Comparison of ENCODE assay signal across 13 cellular contexts in the genomic region with DNA sequence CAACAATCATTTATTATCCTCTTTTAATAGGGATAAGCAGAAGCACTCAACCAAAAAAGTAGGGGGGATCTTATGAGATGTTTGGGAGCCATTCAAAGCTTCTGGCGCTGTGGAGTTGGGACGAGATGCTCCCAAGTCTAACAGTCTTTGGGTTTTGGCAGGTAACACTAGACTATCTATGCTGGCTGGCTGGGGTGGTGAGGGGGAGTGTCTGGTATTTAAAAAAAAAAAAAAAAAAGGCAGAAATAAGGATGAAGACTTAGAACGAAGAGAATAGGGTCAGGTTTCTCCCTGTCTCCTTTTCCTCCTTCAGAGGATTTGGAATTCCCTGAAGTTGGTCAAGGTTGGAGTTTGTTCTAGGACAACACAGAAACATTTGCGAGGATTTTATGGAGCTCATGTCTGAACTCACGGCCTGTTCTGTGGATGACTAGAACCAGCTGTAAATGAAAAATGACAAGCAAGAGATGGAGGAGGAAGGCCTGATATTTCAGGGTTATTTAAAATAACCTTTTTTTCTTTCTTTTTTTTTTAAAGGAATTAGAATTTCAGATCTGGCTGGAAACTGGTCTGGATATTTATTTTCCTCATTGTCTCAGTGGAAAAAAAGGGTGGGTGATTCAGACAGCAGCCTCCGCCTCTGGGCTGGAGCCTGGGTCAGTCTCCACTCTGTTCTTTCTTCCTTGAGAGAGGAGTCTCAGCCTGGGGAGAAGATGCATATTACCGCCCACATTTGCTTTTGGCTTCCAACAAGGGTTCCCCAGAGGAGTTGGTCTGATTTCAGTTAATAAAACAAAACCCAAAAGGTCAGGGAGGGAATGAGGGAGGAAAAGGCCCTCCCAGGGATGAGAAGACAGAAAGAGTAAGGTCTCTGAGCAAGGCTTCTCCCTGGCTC.
DNase-seq lines count a peak whose midpoint lies in the region; ATAC-seq and TF ChIP-seq lines count a peak whose summit lies in the region.
"Had no signal": no experiment of that assay in that cellular context is flagged by ENCODE, and none has a peak within 500 bp of the region (broad histone marks: within the 10 kb centered on the region; RNA-seq: fewer than 3 reads in every experiment).

No MANE protein-coding gene starts in this region.

- H3K4me3 ChIP-seq in cardiac fibroblast (replicated peaks in 1 of 2; ENCODE audit: low read depth in 2 of 2, low read length in 2 of 2) (no peak overlapping the region), heart right ventricle (no peak overlapping the region), parathyroid adenoma (ENCODE audit: low read depth, low read length) (no peak overlapping the region), urinary bladder (ENCODE audit: low read depth, low read length) (no peak overlapping the region)

- DNase-seq in cardiac fibroblast (ENCODE audit: low read depth in 2 of 2): peak; percentile 49 to 77
- DNase-seq in heart right ventricle: peak; percentile 29 to 58
- DNase-seq in NK-92 (lab: John Stamatoyannopoulos, UW; ENCODE audit: unreplicated experiment): no peak
- no peak for DNase-seq in activated CD4-positive, CD25-positive, alpha-beta regulatory T cell (lab: John Stamatoyannopoulos, UW)
- DNase-seq: activated B cell treated with CpG ODN at 0.5 μM for 24 hours, glutamatergic neuron, midbrain, NCI-H1417 treated with DMSO at 0.1 percent for 48 hours, NCI-H774 had no signal

- peaks cover 0 to 20% (median 7%) of the 10 kb centered on the region in 11 donors for H3K9me3 ChIP-seq in heart right ventricle
- H3K9me3 ChIP-seq in parathyroid adenoma (ENCODE audit: control insufficient read depth, low read length): no peaks in the 10 kb centered on the region

- no peak overlapping the region for H3K9ac ChIP-seq in parathyroid adenoma

- H3K36me3 ChIP-seq in heart right ventricle (peaks cover 0 to 30% (median 0%) of the 10 kb centered on the region in 9 donors), parathyroid adenoma (ENCODE audit: control insufficient read depth, insufficient read depth, low read length) (no peaks in the 10 kb centered on the region), urinary bladder (ENCODE audit: insufficient read depth) (no peaks in the 10 kb centered on the region)

- peak; percentile 90 to 96 (median 92) for ATAC-seq in heart right ventricle
- ATAC-seq in GM21390 (IDR thresholded peaks at IDR 0.05; ENCODE audit: unreplicated experiment): no peak
- ATAC-seq in HG03521 (IDR thresholded peaks at IDR 0.05; ENCODE audit: unreplicated experiment): no peak

- H3K79me2 ChIP-seq in parathyroid adenoma: no peaks in the 10 kb centered on the region

- peak overlapping the region in 9 of 10 donors; percentile 43 to 79 (median 68) for H3K27ac ChIP-seq in heart right ventricle
- H3K27ac ChIP-seq in parathyroid adenoma: peak overlapping the region; percentile 70
- peak overlapping the region; percentile 66 for H3K27ac ChIP-seq in urinary bladder (ENCODE audit: low read depth)

- TF ChIP-seq CTCF in cardiac fibroblast (IDR thresholded peaks at IDR 0.05; ENCODE audit: low read depth, low read length) (no peak), heart right ventricle (IDR thresholded peaks at IDR 0.05) (no peak), parathyroid adenoma (IDR thresholded peaks at IDR 0.05) (no peak)

- H2AFZ ChIP-seq in parathyroid adenoma: peak overlapping the region; percentile 53

- H3K27me3 ChIP-seq in heart right ventricle (no peaks in the 10 kb centered on the region), parathyroid adenoma (ENCODE audit: control insufficient read depth, insufficient read depth, low read length) (no peaks in the 10 kb centered on the region)

- H3K4me1 ChIP-seq in heart right ventricle (peaks cover 0 to 50% (median 23%) of the 10 kb centered on the region in 9 donors), parathyroid adenoma (peaks cover 30% of the 10 kb centered on the region), urinary bladder (ENCODE audit: insufficient read depth) (peaks cover 2% of the 10 kb centered on the region)

- intact Hi-C loops in heart right ventricle (cut with DNase I): loop anchor here in 2 of 10 donors (5.0 to 10.0 kb wide), 2 partner anchors 39 to 76 kb away; no protein-coding TSS in a partner anchor

- no peak overlapping the region for H3K4me2 ChIP-seq in parathyroid adenoma (ENCODE audit: low read length)

- WGBS in heart right ventricle, 2 donors: 57 to 63% methylated on average over 7 of the region's 7 CpGs
- WGBS in urinary bladder: 52% methylated on average over 7 of the region's 7 CpGs

Comparison
In these comparisons a context has a peak if more than half of its experiments do, and no peak if none do; other contexts are left out.
1. DNase-seq: peak in cardiac fibroblast (2 of 2) and heart right ventricle (2 of 2); none in NK-92 (single experiment) and activated CD4-positive, CD25-positive, alpha-beta regulatory T cell (0 of 4).
2. ATAC-seq: peak in heart right ventricle (8 of 8); none in GM21390 (single experiment) and HG03521 (single experiment).
3. Peak in every context shown above with its lines, with median percentiles within 50 percentile points of each other: H3K27ac ChIP-seq.